In genomic region chr3:141981084-141981483, GRCh38 we compare ENCODE assay signal across 20 cellular contexts.
"Had no signal": no experiment of that assay in that cellular context is flagged by ENCODE, and none has a peak within 500 bp of the region (broad histone marks: within the 10 kb centered on the region; RNA-seq: fewer than 3 reads in every experiment).

No MANE protein-coding gene starts in this region.

- H3K4me3 ChIP-seq: gastroesophageal sphincter, heart right ventricle, left lung, prostate gland, right atrium auricular region, skin epidermis, spleen, suprapubic skin, transverse colon had no signal

- H3K27ac ChIP-seq: epithelial cell of prostate, gastroesophageal sphincter, heart right ventricle, left lung, prostate gland, right atrium auricular region, skin epidermis, spleen, suprapubic skin, transverse colon had no signal

- H3K4me1 Mint-ChIP-seq: naive thymus-derived CD8-positive, alpha-beta T cell; nephron progenitor cell; stimulated activated naive CD8-positive, alpha-beta T cell treated with anti-CD3 and anti-CD28 coated beads, Interleukin-15, amount 100 ng/mL, for 72 hours had no signal

- H3K4me3 Mint-ChIP-seq: naive thymus-derived CD8-positive, alpha-beta T cell; nephron progenitor cell; stimulated activated naive CD8-positive, alpha-beta T cell treated with anti-CD3 and anti-CD28 coated beads, Interleukin-15, amount 100 ng/mL, for 72 hours had no signal

- H3K27me3 ChIP-seq: gastroesophageal sphincter, heart right ventricle, left lung, right atrium auricular region, spleen, suprapubic skin, transverse colon had no signal

- H3K27ac Mint-ChIP-seq: naive thymus-derived CD8-positive, alpha-beta T cell; stimulated activated naive CD8-positive, alpha-beta T cell treated with anti-CD3 and anti-CD28 coated beads, Interleukin-15, amount 100 ng/mL, for 72 hours had no signal

- ATAC-seq: esophagus mucosa; gastroesophageal sphincter; heart right ventricle; left cardiac atrium; left lung; naive thymus-derived CD8-positive, alpha-beta T cell; stimulated activated naive CD8-positive, alpha-beta T cell treated with anti-CD3 and anti-CD28 coated beads, Interleukin-15, amount 100 ng/mL, for 72 hours had no signal

- H3K36me3 ChIP-seq: prostate gland, right atrium auricular region had no signal

- DNase-seq: cortex of kidney; heart right ventricle; hippocampal formation; left cardiac atrium; left lung; naive thymus-derived CD8-positive, alpha-beta T cell; nephron progenitor cell; nucleus accumbens; spleen; stimulated activated CD4-positive, alpha-beta T cell treated with anti-CD3 and anti-CD28 coated beads, Interleukin-4, amount 100 ng/mL, for 4 hours; stimulated activated naive CD4-positive, alpha-beta T cell; stimulated activated naive CD8-positive, alpha-beta T cell treated with anti-CD3 and anti-CD28 coated beads, Interleukin-15, amount 100 ng/mL, for 72 hours; transverse colon had no signal

- H3K9me3 Mint-ChIP-seq: naive thymus-derived CD8-positive, alpha-beta T cell; nephron progenitor cell; stimulated activated naive CD8-positive, alpha-beta T cell treated with anti-CD3 and anti-CD28 coated beads, Interleukin-15, amount 100 ng/mL, for 72 hours had no signal

- H3K9me3 ChIP-seq: gastroesophageal sphincter, heart right ventricle, left lung, prostate gland, right atrium auricular region, spleen, suprapubic skin, transverse colon had no signal

- H3K4me1 ChIP-seq: gastroesophageal sphincter, heart right ventricle, left lung, prostate gland, right atrium auricular region, spleen, suprapubic skin, transverse colon had no signal
